Comparison of ENCODE assay signal across 2 cellular contexts in genomic region chr2:10196275-10196892, GRCh38.
TF ChIP-seq lines count a peak whose summit lies in the region.

No MANE protein-coding gene starts in this region.

TF ChIP-seq in SK-N-SH treated with all-trans-retinoic acid at 6 μM for 48 hours, 23 proteins besides CTCF, POLR2A, EP300 and RAD21 (continued from another document):
- TF ChIP-seq POU6F1 (CRISPR knock-in tag; IDR thresholded peaks at IDR 0.05; ENCODE audit: borderline replicate concordance, low read depth): no peak
- TF ChIP-seq PPARA (CRISPR knock-in tag; IDR thresholded peaks at IDR 0.05; ENCODE audit: borderline replicate concordance): no peak
- no peak for TF ChIP-seq ARNTL (CRISPR knock-in tag; IDR thresholded peaks at IDR 0.05; ENCODE audit: borderline replicate concordance, low read depth)
- TF ChIP-seq, protein P1, sequence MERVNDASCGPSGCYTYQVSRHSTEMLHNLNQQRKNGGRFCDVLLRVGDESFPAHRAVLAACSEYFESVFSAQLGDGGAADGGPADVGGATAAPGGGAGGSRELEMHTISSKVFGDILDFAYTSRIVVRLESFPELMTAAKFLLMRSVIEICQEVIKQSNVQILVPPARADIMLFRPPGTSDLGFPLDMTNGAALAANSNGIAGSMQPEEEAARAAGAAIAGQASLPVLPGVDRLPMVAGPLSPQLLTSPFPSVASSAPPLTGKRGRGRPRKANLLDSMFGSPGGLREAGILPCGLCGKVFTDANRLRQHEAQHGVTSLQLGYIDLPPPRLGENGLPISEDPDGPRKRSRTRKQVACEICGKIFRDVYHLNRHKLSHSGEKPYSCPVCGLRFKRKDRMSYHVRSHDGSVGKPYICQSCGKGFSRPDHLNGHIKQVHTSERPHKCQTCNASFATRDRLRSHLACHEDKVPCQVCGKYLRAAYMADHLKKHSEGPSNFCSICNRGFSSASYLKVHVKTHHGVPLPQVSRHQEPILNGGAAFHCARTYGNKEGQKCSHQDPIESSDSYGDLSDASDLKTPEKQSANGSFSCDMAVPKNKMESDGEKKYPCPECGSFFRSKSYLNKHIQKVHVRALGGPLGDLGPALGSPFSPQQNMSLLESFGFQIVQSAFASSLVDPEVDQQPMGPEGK (CRISPR knock-in tag; IDR thresholded peaks at IDR 0.05; ENCODE audit: borderline replicate concordance): no peak
- TF ChIP-seq, protein P2, sequence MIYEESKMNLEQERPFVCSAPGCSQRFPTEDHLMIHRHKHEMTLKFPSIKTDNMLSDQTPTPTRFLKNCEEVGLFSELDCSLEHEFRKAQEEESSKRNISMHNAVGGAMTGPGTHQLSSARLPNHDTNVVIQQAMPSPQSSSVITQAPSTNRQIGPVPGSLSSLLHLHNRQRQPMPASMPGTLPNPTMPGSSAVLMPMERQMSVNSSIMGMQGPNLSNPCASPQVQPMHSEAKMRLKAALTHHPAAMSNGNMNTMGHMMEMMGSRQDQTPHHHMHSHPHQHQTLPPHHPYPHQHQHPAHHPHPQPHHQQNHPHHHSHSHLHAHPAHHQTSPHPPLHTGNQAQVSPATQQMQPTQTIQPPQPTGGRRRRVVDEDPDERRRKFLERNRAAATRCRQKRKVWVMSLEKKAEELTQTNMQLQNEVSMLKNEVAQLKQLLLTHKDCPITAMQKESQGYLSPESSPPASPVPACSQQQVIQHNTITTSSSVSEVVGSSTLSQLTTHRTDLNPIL (CRISPR knock-in tag; IDR thresholded peaks at IDR 0.05; ENCODE audit: low read depth): no peak
- TF ChIP-seq RARB (CRISPR knock-in tag; IDR thresholded peaks at IDR 0.05): no peak
TF ChIP-seq in SK-N-SH treated with all-trans-retinoic acid at 6 μM for 48 hours: peak in this region for 0.

TF ChIP-seq in GM23338, 12 proteins besides CTCF, POLR2A, EP300 and RAD21 (continued from another document):
- TF ChIP-seq, protein P3, sequence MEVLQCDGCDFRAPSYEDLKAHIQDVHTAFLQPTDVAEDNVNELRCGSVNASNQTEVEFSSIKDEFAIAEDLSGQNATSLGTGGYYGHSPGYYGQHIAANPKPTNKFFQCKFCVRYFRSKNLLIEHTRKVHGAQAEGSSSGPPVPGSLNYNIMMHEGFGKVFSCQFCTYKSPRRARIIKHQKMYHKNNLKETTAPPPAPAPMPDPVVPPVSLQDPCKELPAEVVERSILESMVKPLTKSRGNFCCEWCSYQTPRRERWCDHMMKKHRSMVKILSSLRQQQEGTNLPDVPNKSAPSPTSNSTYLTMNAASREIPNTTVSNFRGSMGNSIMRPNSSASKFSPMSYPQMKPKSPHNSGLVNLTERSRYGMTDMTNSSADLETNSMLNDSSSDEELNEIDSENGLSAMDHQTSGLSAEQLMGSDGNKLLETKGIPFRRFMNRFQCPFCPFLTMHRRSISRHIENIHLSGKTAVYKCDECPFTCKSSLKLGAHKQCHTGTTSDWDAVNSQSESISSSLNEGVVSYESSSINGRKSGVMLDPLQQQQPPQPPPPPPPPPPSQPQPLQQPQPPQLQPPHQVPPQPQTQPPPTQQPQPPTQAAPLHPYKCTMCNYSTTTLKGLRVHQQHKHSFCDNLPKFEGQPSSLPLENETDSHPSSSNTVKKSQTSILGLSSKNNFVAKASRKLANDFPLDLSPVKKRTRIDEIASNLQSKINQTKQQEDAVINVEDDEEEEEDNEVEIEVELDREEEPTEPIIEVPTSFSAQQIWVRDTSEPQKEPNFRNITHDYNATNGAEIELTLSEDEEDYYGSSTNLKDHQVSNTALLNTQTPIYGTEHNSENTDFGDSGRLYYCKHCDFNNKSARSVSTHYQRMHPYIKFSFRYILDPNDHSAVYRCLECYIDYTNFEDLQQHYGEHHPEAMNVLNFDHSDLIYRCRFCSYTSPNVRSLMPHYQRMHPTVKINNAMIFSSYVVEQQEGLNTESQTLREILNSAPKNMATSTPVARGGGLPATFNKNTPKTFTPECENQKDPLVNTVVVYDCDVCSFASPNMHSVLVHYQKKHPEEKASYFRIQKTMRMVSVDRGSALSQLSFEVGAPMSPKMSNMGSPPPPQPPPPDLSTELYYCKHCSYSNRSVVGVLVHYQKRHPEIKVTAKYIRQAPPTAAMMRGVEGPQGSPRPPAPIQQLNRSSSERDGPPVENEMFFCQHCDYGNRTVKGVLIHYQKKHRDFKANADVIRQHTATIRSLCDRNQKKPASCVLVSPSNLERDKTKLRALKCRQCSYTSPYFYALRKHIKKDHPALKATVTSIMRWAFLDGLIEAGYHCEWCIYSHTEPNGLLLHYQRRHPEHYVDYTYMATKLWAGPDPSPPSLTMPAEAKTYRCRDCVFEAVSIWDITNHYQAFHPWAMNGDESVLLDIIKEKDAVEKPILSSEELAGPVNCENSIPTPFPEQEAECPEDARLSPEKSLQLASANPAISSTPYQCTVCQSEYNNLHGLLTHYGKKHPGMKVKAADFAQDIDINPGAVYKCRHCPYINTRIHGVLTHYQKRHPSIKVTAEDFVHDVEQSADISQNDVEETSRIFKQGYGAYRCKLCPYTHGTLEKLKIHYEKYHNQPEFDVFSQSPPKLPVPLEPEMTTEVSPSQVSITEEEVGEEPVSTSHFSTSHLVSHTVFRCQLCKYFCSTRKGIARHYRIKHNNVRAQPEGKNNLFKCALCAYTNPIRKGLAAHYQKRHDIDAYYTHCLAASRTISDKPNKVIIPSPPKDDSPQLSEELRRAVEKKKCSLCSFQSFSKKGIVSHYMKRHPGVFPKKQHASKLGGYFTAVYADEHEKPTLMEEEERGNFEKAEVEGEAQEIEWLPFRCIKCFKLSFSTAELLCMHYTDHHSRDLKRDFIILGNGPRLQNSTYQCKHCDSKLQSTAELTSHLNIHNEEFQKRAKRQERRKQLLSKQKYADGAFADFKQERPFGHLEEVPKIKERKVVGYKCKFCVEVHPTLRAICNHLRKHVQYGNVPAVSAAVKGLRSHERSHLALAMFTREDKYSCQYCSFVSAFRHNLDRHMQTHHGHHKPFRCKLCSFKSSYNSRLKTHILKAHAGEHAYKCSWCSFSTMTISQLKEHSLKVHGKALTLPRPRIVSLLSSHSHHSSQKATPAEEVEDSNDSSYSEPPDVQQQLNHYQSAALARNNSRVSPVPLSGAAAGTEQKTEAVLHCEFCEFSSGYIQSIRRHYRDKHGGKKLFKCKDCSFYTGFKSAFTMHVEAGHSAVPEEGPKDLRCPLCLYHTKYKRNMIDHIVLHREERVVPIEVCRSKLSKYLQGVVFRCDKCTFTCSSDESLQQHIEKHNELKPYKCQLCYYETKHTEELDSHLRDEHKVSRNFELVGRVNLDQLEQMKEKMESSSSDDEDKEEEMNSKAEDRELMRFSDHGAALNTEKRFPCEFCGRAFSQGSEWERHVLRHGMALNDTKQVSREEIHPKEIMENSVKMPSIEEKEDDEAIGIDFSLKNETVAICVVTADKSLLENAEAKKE (CRISPR knock-in tag; IDR thresholded peaks at IDR 0.05): no peak
- TF ChIP-seq JUNB (IDR thresholded peaks at IDR 0.05; ENCODE audit: unreplicated experiment): no peak
- no peak for TF ChIP-seq ZNF331 (CRISPR knock-in tag; IDR thresholded peaks at IDR 0.05; ENCODE audit: low read depth)
- TF ChIP-seq EZH2phosphoT487 (IDR thresholded peaks at IDR 0.05; ENCODE audit: unreplicated experiment): no peak
- TF ChIP-seq ZNF114 (CRISPR knock-in tag; IDR thresholded peaks at IDR 0.05): no peak
- TF ChIP-seq, protein P4, sequence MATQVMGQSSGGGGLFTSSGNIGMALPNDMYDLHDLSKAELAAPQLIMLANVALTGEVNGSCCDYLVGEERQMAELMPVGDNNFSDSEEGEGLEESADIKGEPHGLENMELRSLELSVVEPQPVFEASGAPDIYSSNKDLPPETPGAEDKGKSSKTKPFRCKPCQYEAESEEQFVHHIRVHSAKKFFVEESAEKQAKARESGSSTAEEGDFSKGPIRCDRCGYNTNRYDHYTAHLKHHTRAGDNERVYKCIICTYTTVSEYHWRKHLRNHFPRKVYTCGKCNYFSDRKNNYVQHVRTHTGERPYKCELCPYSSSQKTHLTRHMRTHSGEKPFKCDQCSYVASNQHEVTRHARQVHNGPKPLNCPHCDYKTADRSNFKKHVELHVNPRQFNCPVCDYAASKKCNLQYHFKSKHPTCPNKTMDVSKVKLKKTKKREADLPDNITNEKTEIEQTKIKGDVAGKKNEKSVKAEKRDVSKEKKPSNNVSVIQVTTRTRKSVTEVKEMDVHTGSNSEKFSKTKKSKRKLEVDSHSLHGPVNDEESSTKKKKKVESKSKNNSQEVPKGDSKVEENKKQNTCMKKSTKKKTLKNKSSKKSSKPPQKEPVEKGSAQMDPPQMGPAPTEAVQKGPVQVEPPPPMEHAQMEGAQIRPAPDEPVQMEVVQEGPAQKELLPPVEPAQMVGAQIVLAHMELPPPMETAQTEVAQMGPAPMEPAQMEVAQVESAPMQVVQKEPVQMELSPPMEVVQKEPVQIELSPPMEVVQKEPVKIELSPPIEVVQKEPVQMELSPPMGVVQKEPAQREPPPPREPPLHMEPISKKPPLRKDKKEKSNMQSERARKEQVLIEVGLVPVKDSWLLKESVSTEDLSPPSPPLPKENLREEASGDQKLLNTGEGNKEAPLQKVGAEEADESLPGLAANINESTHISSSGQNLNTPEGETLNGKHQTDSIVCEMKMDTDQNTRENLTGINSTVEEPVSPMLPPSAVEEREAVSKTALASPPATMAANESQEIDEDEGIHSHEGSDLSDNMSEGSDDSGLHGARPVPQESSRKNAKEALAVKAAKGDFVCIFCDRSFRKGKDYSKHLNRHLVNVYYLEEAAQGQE (IDR thresholded peaks at IDR 0.05; ENCODE audit: unreplicated experiment): no peak
